In genomic region chr14:77457115-77457521, GRCh38 we compare ENCODE assay signal across 8 cellular contexts. TPM values are rescaled to one million over a fixed set of nuclear protein-coding genes. Genes with fewer than 3 reads are reported as not detected.
DNase-seq lines count a peak whose midpoint lies in the region; ATAC-seq and TF ChIP-seq lines count a peak whose summit lies in the region.

No MANE protein-coding gene starts in this region.

- 0 to 1% methylated on average over 18 of the region's 18 CpGs for WGBS in lung, 2 donors
- 0% methylated on average over 18 of the region's 18 CpGs for WGBS in aorta, 2 donors

- intact Hi-C loops in aorta (cut with DNase I) = loop anchor here (5.0 to 10.0 kb wide), 4 partner anchors 90 to 250 kb away; partner anchors contain the start of genes GSTZ1 (in 2 of the 2), POMT2 (in 2 of the 2), ALKBH1 (in 1 of the 2) and SLIRP (in 1 of the 2)

- H3K36me3 Mint-ChIP-seq in activated T-cell treated with anti-CD3 and anti-CD28 coated beads, Interleukin-2, amount 50 U/mL, for 24 hours (ENCODE audit: low read depth) = peaks cover 64% of the 10 kb centered on the region
- peaks cover 3% of the 10 kb centered on the region for H3K36me3 Mint-ChIP-seq in IgD-negative memory B cell

- H3K9me3 Mint-ChIP-seq in activated T-cell treated with anti-CD3 and anti-CD28 coated beads, Interleukin-2, amount 50 U/mL, for 24 hours = no peaks in the 10 kb centered on the region
- H3K9me3 Mint-ChIP-seq in IgD-negative memory B cell = no peaks in the 10 kb centered on the region

- H3K27ac ChIP-seq in lung (ENCODE audit: low read depth in 1 of 2, low read length in 1 of 2) (peak overlapping the region; percentile 83 to 97), aorta (ENCODE audit: low read depth in 1 of 2, low read length in 2 of 2) (peak overlapping the region in 1 of 2 donors; percentile 55)

- peak overlapping the region; percentile 100 for H3K27ac Mint-ChIP-seq in activated T-cell treated with anti-CD3 and anti-CD28 coated beads, Interleukin-2, amount 50 U/mL, for 24 hours
- H3K27ac Mint-ChIP-seq in IgD-negative memory B cell = peak overlapping the region; percentile 90 to 99 (median 93)

- H3K27me3 ChIP-seq in lung (ENCODE audit: control insufficient read depth, insufficient read depth) (no peaks in the 10 kb centered on the region), aorta (ENCODE audit: control insufficient read depth in 1 of 2, insufficient read depth in 2 of 2, low read length in 1 of 2) (no peaks in the 10 kb centered on the region)

- peaks cover 4 to 15% of the 10 kb centered on the region in 2 donors for H3K36me3 ChIP-seq in lung (ENCODE audit: control insufficient read depth in 2 of 2, insufficient read depth in 2 of 2, low read length in 2 of 2)
- H3K36me3 ChIP-seq in aorta (ENCODE audit: control insufficient read depth in 1 of 2, insufficient read depth in 2 of 2, low read length in 1 of 2) = peaks cover 1 to 11% of the 10 kb centered on the region in 2 donors

- H3K4me1 Mint-ChIP-seq in activated T-cell treated with anti-CD3 and anti-CD28 coated beads, Interleukin-2, amount 50 U/mL, for 24 hours (ENCODE audit: low read depth) = peaks cover 37% of the 10 kb centered on the region
- H3K4me1 Mint-ChIP-seq in IgD-negative memory B cell = peaks cover 25 to 33% (median 29%) of the 10 kb centered on the region in 3 donors

- H3K4me1 ChIP-seq in lung (ENCODE audit: control insufficient read depth in 2 of 2, insufficient read depth in 2 of 2, low read length in 2 of 2) = peaks cover 0 to 14% of the 10 kb centered on the region in 2 donors
- H3K4me1 ChIP-seq in aorta (ENCODE audit: control insufficient read depth in 1 of 2, insufficient read depth in 2 of 2, low read length in 2 of 2) = no peaks in the 10 kb centered on the region

- DNase-seq in activated T-cell treated with anti-CD3 and anti-CD28 coated beads, Interleukin-2, amount 50 U/mL, for 24 hours = no peak
- no peak for DNase-seq in activated T-cell treated with anti-CD3 and anti-CD28 coated beads, Interleukin-2, amount 50 U/mL, for 1 hour
- DNase-seq in astrocyte of the spinal cord (ENCODE audit: low read depth, low spot score) (no peak), lung (ENCODE audit: low spot score) (no peak), aorta (peak in 1 of 2 donors; percentile 52), pons (ENCODE audit: low spot score) (no peak)
- no peak for DNase-seq in activated CD4-positive, alpha-beta T cell treated with anti-CD3 and anti-CD28 coated beads for 48 hours

- H3K4me3 ChIP-seq in astrocyte of the spinal cord (ENCODE audit: low read depth, low read length) (peak overlapping the region; percentile 99), lung (peak overlapping the region; percentile 77), aorta (ENCODE audit: low read length in 2 of 2) (peak overlapping the region; percentile 65 to 79)

- TF ChIP-seq CTCF in astrocyte of the spinal cord (IDR thresholded peaks at IDR 0.05; ENCODE audit: low read depth, low read length) (no peak), lung (IDR thresholded peaks at IDR 0.05; ENCODE audit: control extremely low read depth, extremely low read depth) (no peak)

- ATAC-seq in lung (ENCODE audit: insufficient read depth, low FRiP score) (peak; percentile 8), aorta (ENCODE audit: low FRiP score) (peak; percentile 2)

- in situ Hi-C loops in astrocyte of the spinal cord (cut with HindIII; ENCODE audit: low sequenced_read_pairs) = no loop called here

- no peaks in the 10 kb centered on the region for H3K27me3 Mint-ChIP-seq in activated T-cell treated with anti-CD3 and anti-CD28 coated beads, Interleukin-2, amount 50 U/mL, for 24 hours
- no peaks in the 10 kb centered on the region for H3K27me3 Mint-ChIP-seq in IgD-negative memory B cell

- no peaks in the 10 kb centered on the region for H3K9me3 ChIP-seq in lung (ENCODE audit: control insufficient read depth in 2 of 2, insufficient read depth in 1 of 2, low read length in 1 of 2)
- no peaks in the 10 kb centered on the region for H3K9me3 ChIP-seq in aorta (ENCODE audit: control insufficient read depth, low read length)

- peak overlapping the region; percentile 100 for H3K4me3 Mint-ChIP-seq in activated T-cell treated with anti-CD3 and anti-CD28 coated beads, Interleukin-2, amount 50 U/mL, for 24 hours
- peak overlapping the region; percentile 98 to 100 (median 100) for H3K4me3 Mint-ChIP-seq in IgD-negative memory B cell

RNA-seq across cellular contexts. Expression of gene VIPAS39, which starts 0.3 kb away (rescaled TPM):
- polyA plus RNA-seq in IgD-negative memory B cell (7.4 TPM), lung (10 to 100 TPM in 1 of 2 donors, 1 to 10 TPM in 1; 7.7 to 12.3 TPM), aorta (10 to 100 TPM in 1 of 2 donors, 1 to 10 TPM in 1; 6.1 to 17.3 TPM)
- total RNA-seq in lung (10 to 100 TPM; 16.0 to 22.8 TPM), aorta (10 to 100 TPM; 13.4 to 17.0 TPM)

RNA-seq across cellular contexts. Expression of gene AHSA1, which starts 0.8 kb away (rescaled TPM):
- polyA plus RNA-seq in IgD-negative memory B cell = 134 TPM
- 10 to 100 TPM; 90.4 to 98.5 TPM for total RNA-seq in lung
- 100 to 1,000 TPM in 1 of 2 donors, 10 to 100 TPM in 1; 84.5 to 119 TPM for polyA plus RNA-seq in lung
- 100 to 1,000 TPM in 1 of 2 donors, 10 to 100 TPM in 1; 66.5 to 110 TPM for total RNA-seq in aorta
- 10 to 100 TPM; 77.2 to 93.7 TPM for polyA plus RNA-seq in aorta

RNA-seq across cellular contexts. Expression of gene NOXRED1, which starts 33.8 kb away (rescaled TPM):
- polyA plus RNA-seq in IgD-negative memory B cell = 0.34 TPM
- under 1 TPM; 0.43 to 0.94 TPM for total RNA-seq in lung
- under 1 TPM; 0.23 to 0.30 TPM for polyA plus RNA-seq in lung
- total RNA-seq in aorta = 1 to 10 TPM in 1 of 2 donors, under 1 TPM in 1; 0.32 to 1.0 TPM
- polyA plus RNA-seq in aorta = under 1 TPM in 1 of 2 donors, not detected in 1; 0.13 TPM

RNA-seq across cellular contexts. Expression of gene ISM2, which starts 41.5 kb away (rescaled TPM):
- not detected for polyA plus RNA-seq in IgD-negative memory B cell
- total RNA-seq in lung = not detected
- under 1 TPM in 1 of 2 donors, not detected in 1; 0.02 TPM for polyA plus RNA-seq in lung
- total RNA-seq in aorta = under 1 TPM in 1 of 2 donors, not detected in 1; 0.39 TPM
- not detected for polyA plus RNA-seq in aorta
